In genomic region chr1:19049798-19050197, GRCh38 we compare ENCODE assay signal across 2 cellular contexts.
TF ChIP-seq lines count a peak whose summit lies in the region.

No MANE protein-coding gene starts in this region.

TF ChIP-seq in HepG2, 621 proteins besides CTCF, POLR2A, EP300 and RAD21:
- TF ChIP-seq ZNF770 (CRISPR knock-in tag; IDR thresholded peaks at IDR 0.05), result 0 out of 2 replicates have a peak, but pooled peaks have one; percentile 26
- no peak for TF ChIP-seq RFX5 (IDR thresholded peaks at IDR 0.05; ENCODE audit: low read depth, low read length)
TF ChIP-seq in HepG2: peak in this region for 1.

TF ChIP-seq in K562, 482 proteins besides CTCF, POLR2A, EP300 and RAD21:
- peak; percentile 28 for TF ChIP-seq RBM25 (IDR thresholded peaks at IDR 0.05; ENCODE audit: low read depth, low read length, severe bottlenecking)
- no peak for TF ChIP-seq HOMEZ (CRISPR knock-in tag; IDR thresholded peaks at IDR 0.05)
